ENCODE assay signal across 8 cellular contexts in the genomic region with DNA sequence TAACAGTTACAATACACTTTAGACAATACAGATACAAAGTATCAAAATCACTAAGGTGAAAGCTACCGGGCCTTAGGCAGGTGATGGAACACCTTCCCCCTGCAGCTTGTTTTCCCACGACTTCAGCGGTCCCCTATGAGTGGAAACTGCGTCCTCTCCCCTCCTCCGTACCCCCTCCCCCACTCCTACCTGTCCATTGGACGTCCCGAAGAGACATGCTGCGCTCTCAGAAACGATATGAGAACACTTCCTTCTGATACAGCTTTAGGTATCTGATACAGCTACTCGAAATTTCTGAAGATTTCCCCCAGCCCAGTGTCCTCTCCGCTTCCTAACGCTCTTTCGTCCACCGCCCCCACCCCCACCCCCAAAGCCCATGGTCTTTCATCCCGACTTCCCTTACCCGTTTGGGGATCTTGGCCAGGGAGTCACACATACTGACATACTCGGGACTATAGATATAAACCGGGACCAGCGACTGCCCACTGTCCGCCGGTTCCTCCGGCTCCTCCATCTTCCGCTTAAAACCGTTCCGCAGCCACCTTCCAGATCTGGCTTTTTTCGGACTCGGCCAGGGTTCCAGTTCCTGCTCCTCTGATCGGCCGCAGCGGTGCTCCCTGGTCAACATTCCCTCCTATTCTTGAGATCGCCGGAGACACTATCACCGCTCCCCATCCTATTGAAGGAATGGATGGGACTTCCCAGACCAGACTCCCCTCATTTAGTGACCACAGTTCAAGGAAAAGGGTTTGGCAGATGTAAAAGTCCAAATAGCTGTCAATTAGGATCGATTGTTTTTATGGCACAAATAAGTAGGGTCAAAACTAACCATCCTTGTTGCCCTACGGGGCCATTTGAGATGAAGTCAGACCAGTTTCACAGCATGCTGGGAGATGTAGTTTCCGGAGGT. TPM values are rescaled to one million over a fixed set of nuclear protein-coding genes. Genes with fewer than 3 reads are reported as not detected.
DNase-seq lines count a peak whose midpoint lies in the region; ATAC-seq, FAIRE-seq and TF ChIP-seq lines count a peak whose summit lies in the region.

A gene (minus strand): TSS at position 596 of the 910 bp plus-strand sequence. CDS start 82 bp downstream, at position 514.

- H3K4me3 ChIP-seq in coronary artery: peak within 1 kb of the TSS; percentile 78

- peak; percentile 96 for FAIRE-seq in GM19239 (lab: Jason Lieb, UNC)

- H3K27ac ChIP-seq in C4-2B (peak within 1 kb of the TSS; percentile 83), coronary artery (peak within 1 kb of the TSS; percentile 63 to 82)

- intact Hi-C loops in left colon (cut with DNase I, micrococcal nuclease): no loop called here

- peak; percentile 96 for ATAC-seq in HG03378 (IDR thresholded peaks at IDR 0.05; ENCODE audit: unreplicated experiment)
- ATAC-seq in left colon: peak; percentile 93

- TF ChIP-seq CTCF in C4-2B (conservative IDR thresholded peaks at IDR 0.05) (no peak), coronary artery (IDR thresholded peaks at IDR 0.05) (no peak)

- DNase-seq in GM19239 (ENCODE audit: insufficient read length, low spot score) (peak; percentile 31), NCI-H345 (lab: John Stamatoyannopoulos, UW) (peak; percentile 76), coronary artery (ENCODE audit: low spot score) (peak; percentile 74), left colon (peak; percentile 54 to 72)
- DNase-seq in activated CD4-positive, CD25-positive, alpha-beta regulatory T cell (lab: John Stamatoyannopoulos, UW): peak; percentile 1 to 7 (median 4)
- DNase-seq in stimulated activated CD4-positive, alpha-beta T cell treated with anti-CD3 and anti-CD28 coated beads, Interleukin-2, amount 100 ng/mL, for 24 hours: peak; percentile 48 to 50

RNA-seq across cellular contexts. Expression of the gene that starts here (rescaled TPM):
- total RNA-seq in left colon: 10 to 100 TPM; 19.0 to 24.6 TPM

Comparison
In these comparisons a context has a peak if more than half of its experiments do, and no peak if none do; other contexts are left out.
1. Peak in every context shown above with its lines: DNase-seq, ATAC-seq, H3K4me3 ChIP-seq and H3K27ac ChIP-seq.
2. DNase-seq: peak in every context shown above with its lines; median percentile 76 in NCI-H345; 74 in coronary artery; 63 in left colon; 49 in stimulated activated CD4-positive, alpha-beta T cell treated with anti-CD3 and anti-CD28 coated beads, Interleukin-2, amount 100 ng/mL, for 24 hours; 31 in GM19239; 4 in activated CD4-positive, CD25-positive, alpha-beta regulatory T cell.